Comparison of ENCODE assay signal across 20 cellular contexts in genomic region chr5:181109489-181110013, GRCh38. TPM values are rescaled to one million over a fixed set of nuclear protein-coding genes. Genes with fewer than 3 reads are reported as not detected.
DNase-seq lines count a peak whose midpoint lies in the region; ATAC-seq and TF ChIP-seq lines count a peak whose summit lies in the region.
"Had no signal": no experiment of that assay in that cellular context is flagged by ENCODE, and none has a peak within 500 bp of the region (broad histone marks: within the 10 kb centered on the region; RNA-seq: fewer than 3 reads in every experiment).

No MANE protein-coding gene starts in this region.

- H3K4me3 ChIP-seq in IMR-90 (ENCODE audit: insufficient read depth, low read depth, low read length), result no peak overlapping the region
- H3K4me3 ChIP-seq: SJCRH30 had no signal

- no peaks in the 10 kb centered on the region for H3K9me3 ChIP-seq in IMR-90 (ENCODE audit: control insufficient read depth, insufficient read depth, low read length)
- H3K9me3 ChIP-seq: SJCRH30 had no signal

- dilution Hi-C loops in IMR-90 (cut with HindIII; ENCODE audit: low sequenced_read_pairs, unreplicated experiment), result no loop called here

- no peak overlapping the region for H3K56ac ChIP-seq in IMR-90 (ENCODE audit: extremely low read depth, insufficient read depth, low read length)

- no peak overlapping the region for H2AK5ac ChIP-seq in IMR-90 (ENCODE audit: low read depth, low read length)

- no peak overlapping the region for H4K8ac ChIP-seq in IMR-90 (ENCODE audit: low read depth in 2 of 2, low read length in 2 of 2)

- no peak for TF ChIP-seq POLR2A in IMR-90 (IDR thresholded peaks at IDR 0.05; ENCODE audit: low read depth, low read length)

- H3K27me3 Mint-ChIP-seq in activated CD4-positive, alpha-beta T cell treated with anti-CD3 and anti-CD28 coated beads, Interleukin-2, amount 10 ng/mL, durations not matched to agents 7 days and 5 days, result peaks cover 34% of the 10 kb centered on the region

- no peak overlapping the region for H3K27ac ChIP-seq in IMR-90 (ENCODE audit: insufficient read depth, low read length)
- H3K27ac ChIP-seq: 22Rv1, KMS-11, SJCRH30 had no signal

- no peak overlapping the region for H4K5ac ChIP-seq in IMR-90 (ENCODE audit: low read depth, low read length)

- peaks cover 19% of the 10 kb centered on the region for H3K27me3 ChIP-seq in IMR-90 (ENCODE audit: control insufficient read depth, insufficient read depth, low read length)

- H3K9me3 Mint-ChIP-seq in activated CD4-positive, alpha-beta T cell treated with anti-CD3 and anti-CD28 coated beads, Interleukin-2, amount 10 ng/mL, durations not matched to agents 7 days and 5 days, result no peaks in the 10 kb centered on the region

- H3K4me3 Mint-ChIP-seq in activated CD4-positive, alpha-beta T cell treated with anti-CD3 and anti-CD28 coated beads, Interleukin-2, amount 10 ng/mL, durations not matched to agents 7 days and 5 days, result no peak overlapping the region

- no peak overlapping the region for H2AK9ac ChIP-seq in IMR-90 (replicated peaks; ENCODE audit: low read depth, low read length, poor library complexity)

- no peak overlapping the region for H3K14ac ChIP-seq in IMR-90 (replicated peaks; ENCODE audit: low read depth, low read length)

- H4K91ac ChIP-seq in IMR-90 (ENCODE audit: insufficient read depth, low read depth, low read length), result no peak overlapping the region

- no peaks in the 10 kb centered on the region for H3K36me3 ChIP-seq in IMR-90 (ENCODE audit: control insufficient read depth, insufficient read depth, low read length)
- H3K36me3 ChIP-seq: SJCRH30 had no signal

- intact Hi-C loops in IMR-90 (cut with micrococcal nuclease) (no loop called here), posterior vena cava (cut with DNase I) (no loop called here)

- peak; percentile 3 for DNase-seq in activated CD4-positive, alpha-beta T cell treated with anti-CD3 and anti-CD28 coated beads, Interleukin-2, amount 10 ng/mL, durations not matched to agents 7 days and 5 days
- no peak for DNase-seq in activated CD4-positive, alpha-beta T cell treated with anti-CD3 and anti-CD28 coated beads for 1 hour
- DNase-seq in IMR-90 (no peak), iPS DF 19.7 (ENCODE audit: low read depth, low spot score) (peak; percentile 68), posterior vena cava (ENCODE audit: low spot score) (peak; percentile 73), GOT3 (lab: John Stamatoyannopoulos, UW) (no peak), NCI-H2171 treated with DMSO at 0.1 percent for 48 hours (lab: John Stamatoyannopoulos, UW) (no peak)
- DNase-seq: DMS79 treated with DMSO at 0.1 percent for 48 hours, NCI-H1417 treated with DMSO at 0.1 percent for 48 hours, NCI-H187 treated with DMSO at 0.1 percent for 48 hours, NCI-H345, NCI-H526, PC-3, RPMI8226, SJCRH30 had no signal

- no CpG with 5 or more reads among the region's 11 CpGs for WGBS in IMR-90 (ENCODE audit: extremely low coverage in 2 of 2, insufficient read length in 1 of 2), 2 experiments

- CTCF ChIA-PET in activated CD4-positive, alpha-beta T cell treated with anti-CD3 and anti-CD28 coated beads, Interleukin-2, amount 10 ng/mL, durations not matched to agents 7 days and 5 days (lab: Charles Lee), result no interaction called here
- CTCF ChIA-PET in IMR-90 (lab: Yijun Ruan, JAX), result no interaction called here

- no peak overlapping the region for H3K4me2 ChIP-seq in IMR-90 (ENCODE audit: low read depth, low read length)
- H3K4me2 ChIP-seq: KMS-11 had no signal

- no peak overlapping the region for H3K27ac Mint-ChIP-seq in activated CD4-positive, alpha-beta T cell treated with anti-CD3 and anti-CD28 coated beads, Interleukin-2, amount 10 ng/mL, durations not matched to agents 7 days and 5 days

- peaks cover 2% of the 10 kb centered on the region for H3K36me3 Mint-ChIP-seq in activated CD4-positive, alpha-beta T cell treated with anti-CD3 and anti-CD28 coated beads, Interleukin-2, amount 10 ng/mL, durations not matched to agents 7 days and 5 days (ENCODE audit: low read depth)
- H3K36me3 Mint-ChIP-seq: CD14-positive monocyte had no signal

- H2BK5ac ChIP-seq in IMR-90 (ENCODE audit: low read depth, low read length, poor library complexity, severe bottlenecking), result no peak overlapping the region

- no peak overlapping the region for H3K18ac ChIP-seq in IMR-90 (ENCODE audit: low read depth, low read length)

- no peak for TF ChIP-seq CTCF in IMR-90 (conservative IDR thresholded peaks at IDR 0.05; ENCODE audit: low read depth, low read length)

- no peak overlapping the region for H2BK20ac ChIP-seq in IMR-90 (ENCODE audit: low read depth, low read length)

- no peak for TF ChIP-seq RAD21 in IMR-90 (IDR thresholded peaks at IDR 0.05; ENCODE audit: low read length)

- no peak overlapping the region for H2BK15ac ChIP-seq in IMR-90 (ENCODE audit: low read depth, low read length)

- no peak for ATAC-seq in IMR-90 (ENCODE audit: low read depth)
- ATAC-seq in HG03520 (IDR thresholded peaks at IDR 0.05; ENCODE audit: unreplicated experiment), result no peak
- ATAC-seq: HepG2, PC-3 had no signal

- peak overlapping the region; percentile 23 for H2AFZ ChIP-seq in IMR-90 (replicated peaks; ENCODE audit: low read length, poor library complexity)

- no peaks in the 10 kb centered on the region; the same call in 1 of the 2 replicates for H3K9me1 ChIP-seq in IMR-90 (ENCODE audit: insufficient read depth, low read length)

- H4K20me1 ChIP-seq in IMR-90 (ENCODE audit: insufficient read depth, low read length), result no peaks in the 10 kb centered on the region

- in situ Hi-C loops in IMR-90 (cut with MboI; ENCODE audit: low sequenced_read_pairs), result no loop called here

- H3K4me1 Mint-ChIP-seq in activated CD4-positive, alpha-beta T cell treated with anti-CD3 and anti-CD28 coated beads, Interleukin-2, amount 10 ng/mL, durations not matched to agents 7 days and 5 days, result peaks cover 1% of the 10 kb centered on the region

- H3K4me1 ChIP-seq in IMR-90 (ENCODE audit: control insufficient read depth, insufficient read depth, low read length), result no peaks in the 10 kb centered on the region
- H3K4me1 ChIP-seq: SJCRH30 had no signal

- no peak overlapping the region for H3K4ac ChIP-seq in IMR-90 (ENCODE audit: low read depth, low read length)

- no peak overlapping the region for H2BK120ac ChIP-seq in IMR-90 (ENCODE audit: low read depth, low read length)

- H3K23ac ChIP-seq in IMR-90 (ENCODE audit: low read depth, low read length), result no peak overlapping the region

- POLR2A ChIA-PET in activated CD4-positive, alpha-beta T cell treated with anti-CD3 and anti-CD28 coated beads, Interleukin-2, amount 10 ng/mL, durations not matched to agents 7 days and 5 days (lab: Charles Lee), result no interaction called here
- POLR2A ChIA-PET in IMR-90 (lab: Charles Lee; ENCODE audit: unreplicated experiment), result no interaction called here

- no TSS peak for BruUV-seq in IMR-90 (replicated peaks; lab: Mats Ljungman, UMichigan)

- no peaks in the 10 kb centered on the region for H3K79me1 ChIP-seq in IMR-90 (ENCODE audit: low read depth in 1 of 2, low read length in 2 of 2)

- H3K9ac ChIP-seq in IMR-90 (ENCODE audit: low read depth, low read length), result no peak overlapping the region
- H3K9ac ChIP-seq: KMS-11 had no signal

TF ChIP-seq in IMR-90, 13 proteins besides CTCF, POLR2A, EP300 and RAD21 (continues in another document):
- TF ChIP-seq BHLHE40 (IDR thresholded peaks at IDR 0.05; ENCODE audit: low read depth, low read length) (no peak), FOS (IDR thresholded peaks at IDR 0.05; ENCODE audit: low read depth, low read length) (no peak), MXI1 (IDR thresholded peaks at IDR 0.05; ENCODE audit: borderline replicate concordance, low read depth, low read length) (no peak), NFE2L2 (IDR thresholded peaks at IDR 0.05; ENCODE audit: low read depth, low read length) (no peak), CHD1 (IDR thresholded peaks at IDR 0.05; ENCODE audit: low read depth, low read length) (no peak), MAZ (IDR thresholded peaks at IDR 0.05; ENCODE audit: borderline replicate concordance, low read depth, low read length) (no peak), RFX5 (IDR thresholded peaks at IDR 0.05; ENCODE audit: low read depth, low read length) (no peak), SMC3 (IDR thresholded peaks at IDR 0.05; ENCODE audit: low read depth, low read length) (no peak), RCOR1 (IDR thresholded peaks at IDR 0.05; ENCODE audit: insufficient replicate concordance, low read length) (no peak), CEBPB (IDR thresholded peaks at IDR 0.05; ENCODE audit: low read depth, low read length) (no peak)
- TF ChIP-seq, protein P1, sequence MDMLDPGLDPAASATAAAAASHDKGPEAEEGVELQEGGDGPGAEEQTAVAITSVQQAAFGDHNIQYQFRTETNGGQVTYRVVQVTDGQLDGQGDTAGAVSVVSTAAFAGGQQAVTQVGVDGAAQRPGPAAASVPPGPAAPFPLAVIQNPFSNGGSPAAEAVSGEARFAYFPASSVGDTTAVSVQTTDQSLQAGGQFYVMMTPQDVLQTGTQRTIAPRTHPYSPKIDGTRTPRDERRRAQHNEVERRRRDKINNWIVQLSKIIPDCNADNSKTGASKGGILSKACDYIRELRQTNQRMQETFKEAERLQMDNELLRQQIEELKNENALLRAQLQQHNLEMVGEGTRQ (IDR thresholded peaks at IDR 0.05; ENCODE audit: low read depth, low read length), result no peak
- TF ChIP-seq, protein P2, sequence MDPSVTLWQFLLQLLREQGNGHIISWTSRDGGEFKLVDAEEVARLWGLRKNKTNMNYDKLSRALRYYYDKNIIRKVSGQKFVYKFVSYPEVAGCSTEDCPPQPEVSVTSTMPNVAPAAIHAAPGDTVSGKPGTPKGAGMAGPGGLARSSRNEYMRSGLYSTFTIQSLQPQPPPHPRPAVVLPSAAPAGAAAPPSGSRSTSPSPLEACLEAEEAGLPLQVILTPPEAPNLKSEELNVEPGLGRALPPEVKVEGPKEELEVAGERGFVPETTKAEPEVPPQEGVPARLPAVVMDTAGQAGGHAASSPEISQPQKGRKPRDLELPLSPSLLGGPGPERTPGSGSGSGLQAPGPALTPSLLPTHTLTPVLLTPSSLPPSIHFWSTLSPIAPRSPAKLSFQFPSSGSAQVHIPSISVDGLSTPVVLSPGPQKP (IDR thresholded peaks at IDR 0.05; ENCODE audit: borderline replicate concordance, low read depth, low read length), result no peak

RNA-seq across cellular contexts. Expression of gene OR2V1, which starts 21.4 kb away (rescaled TPM):
- not detected for total RNA-seq in activated CD4-positive, alpha-beta T cell treated with anti-CD3 and anti-CD28 coated beads, Interleukin-2, amount 10 ng/mL, durations not matched to agents 7 days and 5 days
- total RNA-seq in IMR-90 (2012; rRNA removed), result not detected in 2 replicates
- polyA plus RNA-seq in IMR-90 (2012; rRNA removed), result not detected in 2 replicates
- not detected in 2 replicates for polyA plus RNA-seq in IMR-90 (2012; cell fraction: cytosol; rRNA removed)
- not detected in 2 replicates for polyA plus RNA-seq in IMR-90 (2012; cell fraction: nucleus; rRNA removed; ENCODE audit: low replicate concordance)
- total RNA-seq in posterior vena cava, result not detected
- total RNA-seq: HepG2, PC-3 had no signal
- polyA plus RNA-seq: CD14-positive monocyte, HepG2 had no signal

RNA-seq across cellular contexts. Expression of gene OR2V2, which starts 37.8 kb away (rescaled TPM):
- not detected for total RNA-seq in activated CD4-positive, alpha-beta T cell treated with anti-CD3 and anti-CD28 coated beads, Interleukin-2, amount 10 ng/mL, durations not matched to agents 7 days and 5 days
- total RNA-seq in IMR-90 (2012; rRNA removed) (not detected in 2 replicates), posterior vena cava (not detected)
- not detected in 2 replicates for polyA plus RNA-seq in IMR-90 (2012; rRNA removed)
- polyA plus RNA-seq in IMR-90 (2012; cell fraction: cytosol; rRNA removed), result not detected in 2 replicates
- polyA plus RNA-seq in IMR-90 (2012; cell fraction: nucleus; rRNA removed; ENCODE audit: low replicate concordance), result not detected in 2 replicates
- total RNA-seq: HepG2, PC-3, SJCRH30 had no signal
- polyA plus RNA-seq: CD14-positive monocyte, HepG2 had no signal

Comparison
In these comparisons a context has a peak if more than half of its experiments do, and no peak if none do; other contexts are left out.
1. DNase-seq: peak in activated CD4-positive, alpha-beta T cell treated with anti-CD3 and anti-CD28 coated beads, Interleukin-2, amount 10 ng/mL, durations not matched to agents 7 days and 5 days (single experiment), iPS DF 19.7 (single experiment) and posterior vena cava (single experiment); none in activated CD4-positive, alpha-beta T cell treated with anti-CD3 and anti-CD28 coated beads for 1 hour (single experiment), IMR-90 (single experiment), GOT3 (single experiment) and NCI-H2171 treated with DMSO at 0.1 percent for 48 hours (single experiment).